Comparison of ENCODE assay signal across 12 cellular contexts in the genomic region with DNA sequence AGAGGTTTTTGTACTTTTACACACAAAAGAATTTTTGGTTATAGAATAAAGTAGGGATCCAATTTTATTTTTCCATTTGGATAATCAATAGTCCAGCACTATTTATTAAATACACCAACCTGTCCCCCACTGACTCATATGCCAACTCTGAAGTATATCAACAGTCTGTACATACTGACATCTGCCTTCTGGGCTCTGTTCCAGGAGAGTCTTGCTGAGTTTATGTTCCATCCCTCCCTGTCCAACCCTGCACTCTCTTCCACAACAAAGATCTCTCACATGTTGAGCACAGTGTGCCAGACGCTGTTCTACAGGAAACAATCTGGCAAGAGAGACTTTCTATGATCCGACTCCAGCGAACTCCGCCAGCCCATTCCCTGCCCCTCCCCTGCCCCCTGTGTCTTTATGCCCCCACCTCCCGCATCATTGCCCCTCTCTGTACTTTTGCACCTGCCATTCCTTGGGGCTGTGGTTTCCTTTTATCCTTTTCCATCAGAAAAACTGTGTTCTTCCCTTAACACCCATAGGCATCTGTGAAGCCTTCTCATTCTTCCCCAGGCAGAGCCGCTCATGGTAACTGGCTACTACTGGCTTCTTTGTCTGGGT. TPM values are rescaled to one million over a fixed set of nuclear protein-coding genes. Genes with fewer than 3 reads are reported as not detected.
DNase-seq lines count a peak whose midpoint lies in the region; ATAC-seq and TF ChIP-seq lines count a peak whose summit lies in the region.
"Had no signal": no experiment of that assay in that cellular context is flagged by ENCODE, and none has a peak within 500 bp of the region (broad histone marks: within the 10 kb centered on the region; RNA-seq: fewer than 3 reads in every experiment).

No MANE protein-coding gene starts in this region.

- H3K9me3 ChIP-seq in endodermal cell (ENCODE audit: control insufficient read depth, low read length) (no peaks in the 10 kb centered on the region), OCI-LY7 (ENCODE audit: low read length) (no peaks in the 10 kb centered on the region)
- H3K9me3 ChIP-seq: vagina had no signal

- H3K4me3 Mint-ChIP-seq in endodermal cell, result no peak overlapping the region

- no peak overlapping the region for H3K4me2 ChIP-seq in OCI-LY7 (ENCODE audit: low read length)

- H3K4me3 ChIP-seq in endodermal cell (ENCODE audit: low read length) (no peak overlapping the region), rectal smooth muscle tissue (ENCODE audit: low read length) (no peak overlapping the region), OCI-LY7 (ENCODE audit: low read depth, low read length, poor library complexity, severe bottlenecking) (no peak overlapping the region)
- H3K4me3 ChIP-seq: vagina had no signal

- peaks cover 7% of the 10 kb centered on the region for H3K9me3 Mint-ChIP-seq in endodermal cell

- no peaks in the 10 kb centered on the region for H3K79me2 ChIP-seq in OCI-LY7 (ENCODE audit: insufficient read depth, low read depth, low read length)

- H3K4me1 Mint-ChIP-seq in endodermal cell, result peaks cover 11% of the 10 kb centered on the region

- no peak for TF ChIP-seq CTCF in endodermal cell (conservative IDR thresholded peaks at IDR 0.05)
- TF ChIP-seq CTCF in OCI-LY7 (conservative IDR thresholded peaks at IDR 0.05; ENCODE audit: low read length), result no peak

- H3K4me1 ChIP-seq in endodermal cell (ENCODE audit: control insufficient read depth, insufficient read depth, low read length), result peaks cover 6% of the 10 kb centered on the region
- H3K4me1 ChIP-seq in rectal smooth muscle tissue (ENCODE audit: control insufficient read depth, insufficient read depth, low read length), result no peaks in the 10 kb centered on the region
- H3K4me1 ChIP-seq in OCI-LY7 (ENCODE audit: insufficient read depth, low read length, poor library complexity, severe bottlenecking), result no peaks in the 10 kb centered on the region
- H3K4me1 ChIP-seq: vagina had no signal

- no peaks in the 10 kb centered on the region for H3K36me3 ChIP-seq in endodermal cell (ENCODE audit: control insufficient read depth, insufficient read depth, low read length)
- H3K36me3 ChIP-seq in rectal smooth muscle tissue (ENCODE audit: control insufficient read depth, insufficient read depth, low read length), result no peaks in the 10 kb centered on the region
- no peaks in the 10 kb centered on the region for H3K36me3 ChIP-seq in OCI-LY7 (ENCODE audit: insufficient read depth, low read length)
- H3K36me3 ChIP-seq: vagina had no signal

- H3K9ac ChIP-seq in endodermal cell (ENCODE audit: extremely low read depth, low read length, poor library complexity, severe bottlenecking), result no peak overlapping the region
- H3K9ac ChIP-seq in rectal smooth muscle tissue (ENCODE audit: low read length), result no peak overlapping the region

- ATAC-seq in HG02852 (IDR thresholded peaks at IDR 0.05; ENCODE audit: unreplicated experiment) (no peak), GM21576 (IDR thresholded peaks at IDR 0.05; ENCODE audit: unreplicated experiment) (no peak)

- BruUV-seq in OCI-LY7 (replicated peaks; lab: Mats Ljungman, UMichigan), result no TSS peak

- 84 to 96% methylated on average over 4 to 6 of the region's 6 CpGs for WGBS in endodermal cell (ENCODE audit: insufficient coverage in 1 of 2, insufficient read length in 1 of 2), 2 experiments

- H3K27me3 ChIP-seq in endodermal cell (ENCODE audit: control insufficient read depth, insufficient read depth, low read length, poor library complexity, severe bottlenecking), result peaks cover 25% of the 10 kb centered on the region
- no peaks in the 10 kb centered on the region for H3K27me3 ChIP-seq in rectal smooth muscle tissue (ENCODE audit: control insufficient read depth, insufficient read depth, low read length)
- H3K27me3 ChIP-seq: vagina had no signal

- intact Hi-C loops in OCI-LY7 (cut with micrococcal nuclease; ENCODE audit: unreplicated experiment), result no loop called here

- no peak overlapping the region for H2AFZ ChIP-seq in OCI-LY7 (ENCODE audit: low read length)

- H4K20me1 ChIP-seq in OCI-LY7 (ENCODE audit: insufficient read depth, low read length), result no peaks in the 10 kb centered on the region

- DNase-seq in HCEC 1CT (peak; percentile 42), NCI-H446 (lab: John Stamatoyannopoulos, UW) (peak; percentile 96 to 98), endodermal cell (peak; percentile 2), OCI-LY7 (ENCODE audit: low spot score) (no peak), DMS114 treated with DMSO at 0.1 percent for 48 hours (lab: John Stamatoyannopoulos, UW; ENCODE audit: unreplicated experiment) (no peak)
- DNase-seq: hippocampal formation; stimulated activated CD4-positive, alpha-beta T cell treated with anti-CD3 and anti-CD28 coated beads, Interleukin-12 subunit alpha, Interleukin-12 subunit beta, amount 100 ng/mL, for 4 hours had no signal

- no peaks in the 10 kb centered on the region for H3K9me2 ChIP-seq in OCI-LY7 (ENCODE audit: insufficient read depth, low read length)

- POLR2A ChIA-PET in OCI-LY7 (lab: Charles Lee), result no interaction called here

- H3K27me3 Mint-ChIP-seq in endodermal cell (ENCODE audit: insufficient read depth), result peaks cover 26% of the 10 kb centered on the region

- H3K36me3 Mint-ChIP-seq in endodermal cell (ENCODE audit: low read depth), result no peaks in the 10 kb centered on the region

- H3K27ac Mint-ChIP-seq in endodermal cell, result no peak overlapping the region

- H3K27ac ChIP-seq in endodermal cell (ENCODE audit: low read depth, low read length), result no peak overlapping the region
- H3K27ac ChIP-seq in rectal smooth muscle tissue (ENCODE audit: low read depth, low read length), result peak overlapping the region; percentile 21
- no peak overlapping the region for H3K27ac ChIP-seq in OCI-LY7 (ENCODE audit: low read depth, low read length, poor library complexity, severe bottlenecking)
- H3K27ac ChIP-seq: vagina had no signal

- CTCF ChIA-PET in OCI-LY7 (lab: Charles Lee; ENCODE audit: unreplicated experiment), result no interaction called here

RNA-seq across cellular contexts. Expression of a gene that starts 3.3 kb away (rescaled TPM):
- total RNA-seq in endodermal cell (not detected), OCI-LY7 (2022) (not detected in 2 replicates)
- not detected for polyA plus RNA-seq in endodermal cell (2013, experiment 1 of 2)
- not detected for polyA plus RNA-seq in endodermal cell (2013, experiment 2 of 2)
- not detected in 2 replicates for total RNA-seq in OCI-LY7 (2014; rRNA removed; shearing (Covaris generic))
- total RNA-seq: NCI-H460, vagina had no signal

RNA-seq across cellular contexts. Expression of a gene that starts 46.3 kb away (rescaled TPM):
- not detected for total RNA-seq in endodermal cell
- not detected for polyA plus RNA-seq in endodermal cell (2013, experiment 1 of 2)
- polyA plus RNA-seq in endodermal cell (2013, experiment 2 of 2), result not detected
- total RNA-seq in OCI-LY7 (2014; rRNA removed; shearing (Covaris generic)), result 0.60 TPM in 1 of 2 replicates, not detected in the other
- total RNA-seq in OCI-LY7 (2022), result not detected in 2 replicates
- total RNA-seq: NCI-H460, vagina had no signal

RNA-seq across cellular contexts. Expression of a gene that starts 49.9 kb away (rescaled TPM):
- total RNA-seq in endodermal cell, result 100 to 1,000 TPM; 153 to 204 TPM
- polyA plus RNA-seq in endodermal cell (2013, experiment 1 of 2), result 217 TPM
- 214 TPM for polyA plus RNA-seq in endodermal cell (2013, experiment 2 of 2)
- total RNA-seq in OCI-LY7 (2014; rRNA removed; shearing (Covaris generic)), result 95.5 and 107 TPM in 2 replicates
- 88.8 and 99.1 TPM in 2 replicates for total RNA-seq in OCI-LY7 (2022)

Comparison
In these comparisons a context has a peak if more than half of its experiments do, and no peak if none do; other contexts are left out.
1. DNase-seq: peak in HCEC 1CT (single experiment), NCI-H446 (2 of 2) and endodermal cell (single experiment); none in OCI-LY7 (single experiment) and DMS114 treated with DMSO at 0.1 percent for 48 hours (single experiment).